Comparison of ENCODE assay signal across 34 cellular contexts in the genomic region with DNA sequence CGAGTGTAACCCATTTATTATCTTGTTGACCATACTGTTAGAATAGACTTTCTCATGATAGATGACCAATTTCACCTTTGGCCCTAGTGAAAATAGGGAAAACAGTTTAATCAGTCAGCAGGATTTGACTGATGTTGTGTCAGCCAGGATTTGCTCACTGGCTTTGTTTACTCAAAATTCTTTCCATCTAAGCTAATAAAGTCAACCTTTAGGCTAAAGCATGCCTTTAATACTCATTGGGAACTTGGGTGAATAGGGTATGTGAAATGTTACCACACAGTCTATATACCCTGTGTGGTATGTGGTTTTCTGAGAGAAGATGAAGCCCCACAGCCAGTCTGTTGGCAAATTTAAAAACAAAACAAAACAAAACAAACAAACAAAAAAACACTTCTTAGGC. TPM values are rescaled to one million over a fixed set of nuclear protein-coding genes. Genes with fewer than 3 reads are reported as not detected.
"Had no signal": no experiment of that assay in that cellular context is flagged by ENCODE, and none has a peak within 500 bp of the region (broad histone marks: within the 10 kb centered on the region; RNA-seq: fewer than 3 reads in every experiment).

No MANE protein-coding gene starts in this region.

- H3K4me1 Mint-ChIP-seq: natural killer cell; neural crest cell; stimulated activated memory B cell treated with anti-CD40 and anti-IgM and Interleukin-4, amounts not matched to agents 10 μg/mL and 1 μg/mL and 100 μg/mL, for 72 hours had no signal

- H3K27ac ChIP-seq: coronary artery, esophagus squamous epithelium, heart right ventricle, left ventricle myocardium inferior, lower lobe of right lung, neutrophil, parathyroid adenoma, prostate gland, sigmoid colon, skin epidermis, spleen, testis, tibial artery had no signal

- FAIRE-seq: endothelial cell of umbilical vein, islet of Langerhans had no signal

- H3K9me3 Mint-ChIP-seq: stimulated activated memory B cell treated with anti-CD40 and anti-IgM and Interleukin-4, amounts not matched to agents 10 μg/mL and 1 μg/mL and 100 μg/mL, for 72 hours; type B pancreatic cell had no signal

- H3K4me1 ChIP-seq: esophagus squamous epithelium, heart right ventricle, left ventricle myocardium inferior, lower lobe of right lung, parathyroid adenoma, prostate gland, sigmoid colon, spleen, testis, tibial artery had no signal

- H3K27ac Mint-ChIP-seq: natural killer cell; stimulated activated memory B cell treated with anti-CD40 and anti-IgM and Interleukin-4, amounts not matched to agents 10 μg/mL and 1 μg/mL and 100 μg/mL, for 72 hours; type B pancreatic cell had no signal

- DNase-seq: dermis blood vessel endothelial cell; effector memory CD4-positive, alpha-beta T cell; esophagus squamous epithelium; foreskin melanocyte; glutamatergic neuron; heart right ventricle; hippocampal formation; left colon; left ventricle myocardium inferior; lower lobe of right lung; natural killer cell; right cardiac atrium; sigmoid colon; spleen; stimulated activated CD4-positive, alpha-beta T cell treated with anti-CD3 and anti-CD28 coated beads, Interleukin-4, amount 100 ng/mL, for 4 hours; stimulated activated naive CD8-positive, alpha-beta T cell treated with anti-CD3 and anti-CD28 coated beads, Interleukin-15, Interleukin-2, amounts not matched to agents 100 U/mL and 50 U/mL, for 24 hours; substantia nigra; testis; tibial artery had no signal

- H3K27me3 Mint-ChIP-seq: stimulated activated memory B cell treated with anti-CD40 and anti-IgM and Interleukin-4, amounts not matched to agents 10 μg/mL and 1 μg/mL and 100 μg/mL, for 72 hours; type B pancreatic cell had no signal

- H3K4me3 Mint-ChIP-seq: natural killer cell; neural crest cell; stimulated activated memory B cell treated with anti-CD40 and anti-IgM and Interleukin-4, amounts not matched to agents 10 μg/mL and 1 μg/mL and 100 μg/mL, for 72 hours; type B pancreatic cell had no signal

- ATAC-seq: heart right ventricle; left colon; lower lobe of right lung; natural killer cell; right cardiac atrium; stimulated activated memory B cell treated with anti-CD40 and anti-IgM and Interleukin-4, amounts not matched to agents 10 μg/mL and 1 μg/mL and 100 μg/mL, for 72 hours; stimulated activated naive CD8-positive, alpha-beta T cell treated with anti-CD3 and anti-CD28 coated beads, Interleukin-15, Interleukin-2, amounts not matched to agents 100 U/mL and 50 U/mL, for 24 hours had no signal

- H3K36me3 Mint-ChIP-seq: natural killer cell; stimulated activated memory B cell treated with anti-CD40 and anti-IgM and Interleukin-4, amounts not matched to agents 10 μg/mL and 1 μg/mL and 100 μg/mL, for 72 hours; type B pancreatic cell had no signal

- H3K9me3 ChIP-seq: esophagus squamous epithelium, heart right ventricle, left ventricle myocardium inferior, lower lobe of right lung, neutrophil, prostate gland, sigmoid colon, spleen, testis, tibial artery had no signal

- H3K4me3 ChIP-seq: coronary artery, esophagus squamous epithelium, heart right ventricle, left ventricle myocardium inferior, lower lobe of right lung, prostate gland, sigmoid colon, skin epidermis, spleen, testis, tibial artery had no signal

RNA-seq across cellular contexts. Expression of a gene that starts 18.7 kb away (rescaled TPM):
- total RNA-seq: dermis blood vessel endothelial cell, endothelial cell of umbilical vein, epithelial cell of proximal tubule, esophagus squamous epithelium, heart right ventricle, kidney epithelial cell, left colon, left ventricle myocardium inferior, lower lobe of right lung, mononuclear cell, natural killer cell, neural crest cell, omental fat pad, right cardiac atrium, sigmoid colon, spleen, urinary bladder had no signal
- polyA plus RNA-seq: endothelial cell of umbilical vein, heart right ventricle, right cardiac atrium, sigmoid colon, spleen, urinary bladder had no signal
